In genomic region chr11:34633990-34634725, GRCh38 we compare ENCODE assay signal across 9 cellular contexts. TPM values are rescaled to one million over a fixed set of nuclear protein-coding genes. Genes with fewer than 3 reads are reported as not detected.
DNase-seq lines count a peak whose midpoint lies in the region; ATAC-seq, FAIRE-seq and TF ChIP-seq lines count a peak whose summit lies in the region.
"Had no signal": no experiment of that assay in that cellular context is flagged by ENCODE, and none has a peak within 500 bp of the region (broad histone marks: within the 10 kb centered on the region; RNA-seq: fewer than 3 reads in every experiment).

No MANE protein-coding gene starts in this region.

- no peak for TF ChIP-seq POLR2A in H54 (IDR thresholded peaks at IDR 0.05; ENCODE audit: low read depth, low read length)

- no peaks in the 10 kb centered on the region for H3K9me3 Mint-ChIP-seq in glutamatergic neuron (ENCODE audit: unreplicated experiment)

- no peaks in the 10 kb centered on the region for H3K4me1 Mint-ChIP-seq in glutamatergic neuron (ENCODE audit: low read depth, unreplicated experiment)

- no peaks in the 10 kb centered on the region for H3K27me3 Mint-ChIP-seq in glutamatergic neuron (ENCODE audit: unreplicated experiment)

- peak overlapping the region; percentile 12 to 37 for H3K4me3 ChIP-seq in esophagus (ENCODE audit: low read depth in 1 of 2, low read length in 2 of 2)

- H3K27ac Mint-ChIP-seq in glutamatergic neuron (ENCODE audit: unreplicated experiment) = no peak overlapping the region

- DNase-seq in NCI-H345 (lab: John Stamatoyannopoulos, UW) (peak; percentile 9), NCI-H345 treated with DMSO at 0.1 percent for 48 hours (lab: John Stamatoyannopoulos, UW; ENCODE audit: unreplicated experiment) (no peak), NCI-H2081 treated with DMSO at 0.1 percent for 48 hours (lab: John Stamatoyannopoulos, UW) (peak; percentile 54), glutamatergic neuron (no peak), AG08396 (ENCODE audit: low spot score) (no peak), H54 (ENCODE audit: insufficient read length, low spot score) (no peak)

- H3K36me3 Mint-ChIP-seq in glutamatergic neuron (ENCODE audit: unreplicated experiment) = no peaks in the 10 kb centered on the region
- H3K36me3 Mint-ChIP-seq: CD4-positive, CD25-positive, alpha-beta regulatory T cell had no signal

- WGBS in esophagus, 2 donors = 30 to 32% methylated on average over 5 of the region's 5 CpGs

- no peaks in the 10 kb centered on the region for H3K27me3 ChIP-seq in esophagus (ENCODE audit: control insufficient read depth in 1 of 2, insufficient read depth in 2 of 2, low read length in 2 of 2)

- no peaks in the 10 kb centered on the region for H3K9me3 ChIP-seq in esophagus (ENCODE audit: control insufficient read depth in 2 of 2, insufficient read depth in 1 of 2, low read depth in 1 of 2, low read length in 1 of 2)

- no peaks in the 10 kb centered on the region for H3K36me3 ChIP-seq in esophagus (ENCODE audit: control insufficient read depth in 2 of 2, insufficient read depth in 2 of 2, low read length in 1 of 2)

- peak; percentile 63 for ATAC-seq in HG02840 (IDR thresholded peaks at IDR 0.05; ENCODE audit: low FRiP score, unreplicated experiment)

- H3K27ac ChIP-seq in esophagus (ENCODE audit: low read depth in 2 of 2, low read length in 1 of 2) = peak overlapping the region; percentile 88 to 95

- H3K4me1 ChIP-seq in esophagus (ENCODE audit: control insufficient read depth in 2 of 2, insufficient read depth in 2 of 2, low read length in 1 of 2) = peaks cover 3 to 7% of the 10 kb centered on the region in 2 donors

- FAIRE-seq in H54 (lab: Jason Lieb, UNC) = no peak

- TF ChIP-seq CTCF in glutamatergic neuron (IDR thresholded peaks at IDR 0.05; ENCODE audit: partially characterized antibody, unreplicated experiment) = no peak

- H3K4me3 Mint-ChIP-seq in glutamatergic neuron (ENCODE audit: unreplicated experiment) = no peak overlapping the region

RNA-seq across cellular contexts. Expression of gene EHF, which starts 13.3 kb away (rescaled TPM):
- 100 to 1,000 TPM; 115 to 121 TPM for polyA plus RNA-seq in esophagus
- total RNA-seq in glutamatergic neuron (ENCODE audit: unreplicated experiment) = not detected
- total RNA-seq: CD4-positive, CD25-positive, alpha-beta regulatory T cell had no signal
- polyA plus RNA-seq: CD4-positive, CD25-positive, alpha-beta regulatory T cell had no signal

Comparison
In these comparisons a context has a peak if more than half of its experiments do, and no peak if none do; other contexts are left out.
1. DNase-seq: peak in NCI-H345 (single experiment) and NCI-H2081 treated with DMSO at 0.1 percent for 48 hours (single experiment); none in NCI-H345 treated with DMSO at 0.1 percent for 48 hours (single experiment), glutamatergic neuron (single experiment), AG08396 (single experiment) and H54 (single experiment).